In the genomic region with DNA sequence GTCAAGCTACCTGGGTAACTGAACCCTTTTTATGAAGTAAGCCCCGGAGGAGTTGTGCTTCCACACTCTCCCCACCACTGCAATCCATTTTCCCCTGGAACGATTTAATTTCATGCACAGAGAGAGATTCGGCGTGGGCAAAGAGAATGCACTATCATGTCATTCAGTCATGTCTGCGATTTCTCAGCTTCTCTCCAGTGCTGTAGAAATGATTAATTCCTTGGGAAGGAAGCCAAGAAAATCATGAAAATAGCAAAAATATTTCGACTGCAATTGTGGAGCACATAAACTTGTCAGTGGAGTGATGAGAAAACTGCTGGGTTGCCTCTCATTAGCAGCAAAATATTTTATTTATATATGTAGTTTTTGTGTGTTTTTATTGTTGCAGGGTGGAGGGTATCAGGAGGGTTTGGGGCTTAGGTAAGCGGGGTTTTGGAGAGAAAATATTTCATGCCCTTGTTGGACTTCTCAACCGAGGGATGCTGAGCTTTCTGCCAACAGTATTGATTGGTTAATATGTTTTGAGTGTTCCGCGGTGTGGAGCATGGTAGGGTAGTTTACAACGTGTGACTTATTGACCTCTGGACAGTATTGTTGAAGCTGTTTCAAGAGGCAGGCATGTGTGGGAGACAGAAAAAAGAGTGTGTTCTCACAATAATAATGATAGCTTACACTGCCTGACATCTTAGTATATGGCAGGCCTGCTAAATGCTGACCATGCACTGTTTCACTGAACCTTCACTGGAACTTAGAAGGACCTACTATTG, we compare ENCODE assay signal across 19 cellular contexts.
DNase-seq lines count a peak whose midpoint lies in the region; ATAC-seq and TF ChIP-seq lines count a peak whose summit lies in the region.
"Had no signal": no experiment of that assay in that cellular context is flagged by ENCODE, and none has a peak within 500 bp of the region (broad histone marks: within the 10 kb centered on the region; RNA-seq: fewer than 3 reads in every experiment).

No MANE protein-coding gene starts in this region.

- H4K91ac ChIP-seq in trophoblast cell (ENCODE audit: low read depth, low read length) = no peak overlapping the region

- TF ChIP-seq EP300 in sigmoid colon (IDR thresholded peaks at IDR 0.05) = peak in 1 of 4 donors; percentile 29

- H3K36me3 ChIP-seq in GM23248 (ENCODE audit: low read depth) = no peaks in the 10 kb centered on the region
- H3K36me3 ChIP-seq in colonic mucosa = no peaks in the 10 kb centered on the region
- no peaks in the 10 kb centered on the region for H3K36me3 ChIP-seq in sigmoid colon
- no peaks in the 10 kb centered on the region for H3K36me3 ChIP-seq in trophoblast cell (ENCODE audit: control insufficient read depth in 1 of 2, insufficient read depth in 2 of 2, low read length in 2 of 2)
- H3K36me3 ChIP-seq: lower lobe of right lung, vagina had no signal

- 8 to 14% methylated on average over 11 of the region's 11 CpGs for WGBS in GM23248 (ENCODE audit: low coverage in 1 of 2, low lambda C conversion rate in 2 of 2, missing lambda C conversion rate in 2 of 2), 2 experiments
- 60 to 68% methylated on average over 11 of the region's 11 CpGs for WGBS in sigmoid colon, 2 donors
- no CpG with 5 or more reads among the region's 11 CpGs for WGBS in trophoblast cell (ENCODE audit: extremely low coverage, insufficient coverage, insufficient read length)

- peak overlapping the region; percentile 17 for H3K4me2 ChIP-seq in GM23248 (ENCODE audit: unreplicated experiment)
- no peak overlapping the region for H3K4me2 ChIP-seq in trophoblast cell (ENCODE audit: low read length)

- no peaks in the 10 kb centered on the region for H4K20me1 ChIP-seq in GM23248 (ENCODE audit: insufficient read depth)

- H3K79me1 ChIP-seq in trophoblast cell (ENCODE audit: low read length) = no peaks in the 10 kb centered on the region

- H3K27ac ChIP-seq in GM23248 (peak overlapping the region; percentile 18), colonic mucosa (peak overlapping the region; percentile 25), sigmoid colon (peak overlapping the region; percentile 2 to 73 (median 61)), trophoblast cell (ENCODE audit: low read depth, low read length) (no peak overlapping the region)
- H3K27ac ChIP-seq: epithelial cell of prostate, lower lobe of right lung, vagina, VCaP had no signal

- H3K4ac ChIP-seq in trophoblast cell (ENCODE audit: low read depth, low read length) = no peak overlapping the region

- no peak overlapping the region for H2AFZ ChIP-seq in GM23248
- H2AFZ ChIP-seq in trophoblast cell (ENCODE audit: insufficient read depth, low read length, poor library complexity) = no peak overlapping the region

- no peak overlapping the region for H3K4me3 ChIP-seq in GM23248
- no peak overlapping the region for H3K4me3 ChIP-seq in colonic mucosa
- H3K4me3 ChIP-seq in sigmoid colon = no peak overlapping the region
- H3K4me3 ChIP-seq in trophoblast cell (ENCODE audit: low read depth, low read length) = no peak overlapping the region
- H3K4me3 ChIP-seq: lower lobe of right lung, vagina had no signal

- peak; percentile 75 for DNase-seq in GM23248
- DNase-seq in colonic mucosa = no peak
- peak; percentile 72 for DNase-seq in kidney glomerular epithelial cell (lab: John Stamatoyannopoulos, UW)
- DNase-seq in sigmoid colon = no peak
- no peak for DNase-seq in trophoblast cell
- DNase-seq in pons (ENCODE audit: low spot score) = no peak
- DNase-seq in NCI-H82 (lab: John Stamatoyannopoulos, UW) = no peak
- DNase-seq: activated CD8-positive, alpha-beta memory T cell treated with anti-CD3 and anti-CD28 coated beads for 24 hours; C1 segment of cervical spinal cord; DMS79; H9; lower lobe of right lung; NCI-H1105 treated with DMSO at 0.1 percent for 48 hours; NCI-H226; stimulated activated naive CD4-positive, alpha-beta T cell treated with Interleukin-2 at 50 U/mL for 16 hours had no signal

- intact Hi-C loops in colonic mucosa (cut with DNase I) (no loop called here), sigmoid colon (cut with DNase I) (loop anchor here (10.0 kb wide), 1 partner anchor 199 kb away; no protein-coding TSS in a partner anchor)

- TF ChIP-seq CTCF in colonic mucosa (IDR thresholded peaks at IDR 0.05) (no peak), sigmoid colon (IDR thresholded peaks at IDR 0.05) (no peak)

- H3K9me2 ChIP-seq in GM23248 (ENCODE audit: insufficient read depth) = no peaks in the 10 kb centered on the region

- in situ Hi-C loops in GM23248 (cut with MboI) = no loop called here

- peaks cover 21% of the 10 kb centered on the region for H3K4me1 ChIP-seq in GM23248 (ENCODE audit: insufficient read depth)
- H3K4me1 ChIP-seq in colonic mucosa = no peaks in the 10 kb centered on the region
- peaks cover 0 to 58% (median 35%) of the 10 kb centered on the region in 4 donors for H3K4me1 ChIP-seq in sigmoid colon
- H3K4me1 ChIP-seq in trophoblast cell (ENCODE audit: control insufficient read depth in 1 of 2, insufficient read depth in 2 of 2, low read length in 2 of 2) = no peaks in the 10 kb centered on the region

- no peak overlapping the region for H4K8ac ChIP-seq in trophoblast cell (ENCODE audit: low read depth, low read length)

- H3K27me3 ChIP-seq in GM23248 (replicated peaks; ENCODE audit: insufficient read depth) (no peaks in the 10 kb centered on the region), colonic mucosa (no peaks in the 10 kb centered on the region), sigmoid colon (no peaks in the 10 kb centered on the region), trophoblast cell (ENCODE audit: insufficient read depth, low read length) (no peaks in the 10 kb centered on the region)
- H3K27me3 ChIP-seq: vagina had no signal

- no peak overlapping the region for H4K12ac ChIP-seq in trophoblast cell (ENCODE audit: low read depth, low read length)

- H3K79me2 ChIP-seq in GM23248 (ENCODE audit: insufficient read depth) = peaks cover 25% of the 10 kb centered on the region; the same call in 1 of the 2 replicates
- no peaks in the 10 kb centered on the region for H3K79me2 ChIP-seq in trophoblast cell (ENCODE audit: control insufficient read depth, insufficient read depth, low read length, poor library complexity)

- H3K9me3 ChIP-seq in GM23248 (ENCODE audit: low read depth) (no peaks in the 10 kb centered on the region), colonic mucosa (no peaks in the 10 kb centered on the region), sigmoid colon (no peaks in the 10 kb centered on the region), trophoblast cell (ENCODE audit: insufficient read depth, low read depth, low read length) (no peaks in the 10 kb centered on the region)
- H3K9me3 ChIP-seq: lower lobe of right lung, vagina had no signal

- no peak overlapping the region for H2BK120ac ChIP-seq in trophoblast cell (ENCODE audit: insufficient read depth, low read length, poor library complexity)

- H3K14ac ChIP-seq in trophoblast cell (ENCODE audit: low read length) = no peak overlapping the region

- H3K23ac ChIP-seq in trophoblast cell (ENCODE audit: low read length) = no peak overlapping the region

- no peak overlapping the region for H3K18ac ChIP-seq in trophoblast cell (ENCODE audit: low read length)

- no peak overlapping the region for H2BK12ac ChIP-seq in trophoblast cell (ENCODE audit: low read length)

- H3K9ac ChIP-seq in GM23248 (no peak overlapping the region), colonic mucosa (ENCODE audit: low read depth in 2 of 2, low read length in 2 of 2) (no peak overlapping the region), trophoblast cell (ENCODE audit: low read length) (no peak overlapping the region)

- H3F3A ChIP-seq in GM23248 (ENCODE audit: insufficient read depth) = peaks cover 10% of the 10 kb centered on the region; the same call in 1 of the 2 replicates

- no peak overlapping the region for H2AK5ac ChIP-seq in trophoblast cell (ENCODE audit: low read length)

- no peak for ATAC-seq in HG03342 (IDR thresholded peaks at IDR 0.05; ENCODE audit: unreplicated experiment)
- ATAC-seq: lower lobe of right lung had no signal

- H2BK5ac ChIP-seq in trophoblast cell (ENCODE audit: low read depth, low read length, poor library complexity) = no peak overlapping the region

- no peak for TF ChIP-seq POLR2A in sigmoid colon (IDR thresholded peaks at IDR 0.05)

Comparison
In these comparisons a context has a peak if more than half of its experiments do, and no peak if none do; other contexts are left out.
1. DNase-seq: peak in GM23248 (single experiment) and kidney glomerular epithelial cell (single experiment); none in colonic mucosa (single experiment), sigmoid colon (single experiment), trophoblast cell (0 of 2), pons (single experiment) and NCI-H82 (single experiment).